21 cellular contexts compared by ENCODE assay signal in the genomic region with DNA sequence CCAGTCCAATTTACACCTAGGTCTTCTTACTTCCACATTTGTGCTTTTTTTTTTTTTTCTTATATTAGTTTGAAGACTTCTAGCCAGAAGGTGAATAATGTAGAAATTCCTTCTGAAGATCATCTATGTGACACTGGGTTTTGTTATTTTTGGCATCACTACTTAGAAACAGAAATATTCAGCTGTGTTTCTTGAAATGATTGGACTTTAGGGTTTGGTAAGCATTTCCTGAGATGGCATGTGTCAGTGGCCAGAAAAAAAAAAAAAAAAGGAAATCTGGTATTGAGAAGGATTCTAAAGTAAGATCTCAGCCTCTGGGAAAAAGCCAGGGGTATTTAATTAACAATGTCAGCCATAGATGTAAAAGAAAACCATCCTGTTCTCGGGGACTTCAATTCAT. TPM values are rescaled to one million over a fixed set of nuclear protein-coding genes. Genes with fewer than 3 reads are reported as not detected.
DNase-seq lines count a peak whose midpoint lies in the region; ATAC-seq, FAIRE-seq and TF ChIP-seq lines count a peak whose summit lies in the region.
"Had no signal": no experiment of that assay in that cellular context is flagged by ENCODE, and none has a peak within 500 bp of the region (broad histone marks: within the 10 kb centered on the region; RNA-seq: fewer than 3 reads in every experiment).

No MANE protein-coding gene starts in this region.

- H3K9me2 ChIP-seq in Karpas-422 (replicated peaks; ENCODE audit: insufficient read depth, low read length): no peaks in the 10 kb centered on the region

- H3K27me3 Mint-ChIP-seq in activated naive CD8-positive, alpha-beta T cell treated with anti-CD3 and anti-CD28 coated beads for 36 hours: no peaks in the 10 kb centered on the region
- H3K27me3 Mint-ChIP-seq in nephron progenitor cell (ENCODE audit: low read depth, poor library complexity): no peaks in the 10 kb centered on the region
- H3K27me3 Mint-ChIP-seq: activated naive CD8-positive, alpha-beta T cell treated with anti-CD3 and anti-CD28 coated beads, Interleukin-2, amount 10 ng/mL, durations not matched to agents 7 days and 5 days; central memory CD8-positive, alpha-beta T cell had no signal

- no peak for ATAC-seq in foreskin keratinocyte

- H3K4me1 ChIP-seq in BLaER1: peaks cover 7% of the 10 kb centered on the region
- H3K4me1 ChIP-seq in foreskin keratinocyte: peaks cover 9% of the 10 kb centered on the region
- H3K4me1 ChIP-seq in Karpas-422 (ENCODE audit: low read length): peaks cover 8% of the 10 kb centered on the region

- TF ChIP-seq CTCF in foreskin keratinocyte (conservative IDR thresholded peaks at IDR 0.05): no peak
- TF ChIP-seq CTCF in nephron progenitor cell (IDR thresholded peaks at IDR 0.05): no peak

- peaks cover 63% of the 10 kb centered on the region for H3K4me1 Mint-ChIP-seq in activated naive CD8-positive, alpha-beta T cell treated with anti-CD3 and anti-CD28 coated beads for 36 hours
- no peaks in the 10 kb centered on the region for H3K4me1 Mint-ChIP-seq in nephron progenitor cell

- H3K27ac Mint-ChIP-seq in activated naive CD8-positive, alpha-beta T cell treated with anti-CD3 and anti-CD28 coated beads for 36 hours: peak overlapping the region; percentile 40
- no peak overlapping the region for H3K27ac Mint-ChIP-seq in nephron progenitor cell
- H3K27ac Mint-ChIP-seq: activated naive CD8-positive, alpha-beta T cell treated with anti-CD3 and anti-CD28 coated beads, Interleukin-2, amount 10 ng/mL, durations not matched to agents 7 days and 5 days had no signal

- H3K4me3 ChIP-seq in BLaER1: no peak overlapping the region
- no peak overlapping the region for H3K4me3 ChIP-seq in Karpas-422 (ENCODE audit: low read length)

- no peaks in the 10 kb centered on the region for H3K9me3 Mint-ChIP-seq in activated naive CD8-positive, alpha-beta T cell treated with anti-CD3 and anti-CD28 coated beads for 36 hours
- no peaks in the 10 kb centered on the region for H3K9me3 Mint-ChIP-seq in nephron progenitor cell
- H3K9me3 Mint-ChIP-seq: activated naive CD8-positive, alpha-beta T cell treated with anti-CD3 and anti-CD28 coated beads, Interleukin-2, amount 10 ng/mL, durations not matched to agents 7 days and 5 days; central memory CD8-positive, alpha-beta T cell had no signal

- no peak overlapping the region for H2AFZ ChIP-seq in Karpas-422 (ENCODE audit: low read length)

- no peaks in the 10 kb centered on the region for H3K27me3 ChIP-seq in BLaER1
- no peaks in the 10 kb centered on the region for H3K27me3 ChIP-seq in foreskin keratinocyte
- no peaks in the 10 kb centered on the region for H3K27me3 ChIP-seq in Karpas-422 (ENCODE audit: low read length)

- peak; percentile 47 for FAIRE-seq in GM19239 (lab: Jason Lieb, UNC)
- FAIRE-seq: endometrium, GM12891, small intestine had no signal

- H3K27ac ChIP-seq in BLaER1: no peak overlapping the region
- H3K27ac ChIP-seq in foreskin keratinocyte: no peak overlapping the region
- H3K27ac ChIP-seq in Karpas-422 (ENCODE audit: low read length): no peak overlapping the region
- H3K27ac ChIP-seq: C4-2B had no signal

- peaks cover 51% of the 10 kb centered on the region for H3K36me3 Mint-ChIP-seq in activated naive CD8-positive, alpha-beta T cell treated with anti-CD3 and anti-CD28 coated beads for 36 hours
- H3K36me3 Mint-ChIP-seq in nephron progenitor cell (ENCODE audit: low read depth): peaks cover 10% of the 10 kb centered on the region

- H3K4me2 ChIP-seq in BLaER1: peak overlapping the region; percentile 18
- H3K4me2 ChIP-seq in Karpas-422 (ENCODE audit: low read depth, low read length, poor library complexity, severe bottlenecking): no peak overlapping the region

- H4K20me1 ChIP-seq in BLaER1: peaks cover 75% of the 10 kb centered on the region
- no peaks in the 10 kb centered on the region for H4K20me1 ChIP-seq in Karpas-422 (ENCODE audit: insufficient read depth, low read depth, low read length)

- H3K9ac ChIP-seq in BLaER1 (no peak overlapping the region), Karpas-422 (ENCODE audit: low read length) (no peak overlapping the region)

- peaks cover 51% of the 10 kb centered on the region for H3K79me2 ChIP-seq in Karpas-422 (ENCODE audit: low read length)

- H3K36me3 ChIP-seq in BLaER1 (peaks cover 62% of the 10 kb centered on the region), Karpas-422 (ENCODE audit: insufficient read depth, low read length) (no peaks in the 10 kb centered on the region)

- DNase-seq in GM19239 (ENCODE audit: insufficient read length, low spot score) (no peak), glomerular visceral epithelial cell (ENCODE audit: extremely low spot score) (peak; percentile 21), foreskin keratinocyte (no peak), Karpas-422 (no peak), nephron progenitor cell (no peak)
- DNase-seq in activated naive CD8-positive, alpha-beta T cell treated with anti-CD3 and anti-CD28 coated beads for 36 hours: no peak
- DNase-seq: activated CD8-positive, alpha-beta memory T cell treated with anti-CD3 and anti-CD28 coated beads for 24 hours; activated naive CD8-positive, alpha-beta T cell treated with anti-CD3 and anti-CD28 coated beads, Interleukin-2, amount 10 ng/mL, durations not matched to agents 7 days and 5 days; glutamatergic neuron; KBM-7; NCI-H1436 treated with DMSO at 0.1 percent for 48 hours; NCI-H226; nucleus accumbens; SHP77 treated with DMSO at 0.1 percent for 48 hours; small intestine; stimulated activated naive CD4-positive, alpha-beta T cell treated with Interleukin-2 at 50 U/mL for 16 hours had no signal

- no peak overlapping the region for H3K4me3 Mint-ChIP-seq in activated naive CD8-positive, alpha-beta T cell treated with anti-CD3 and anti-CD28 coated beads for 36 hours
- no peak overlapping the region for H3K4me3 Mint-ChIP-seq in nephron progenitor cell
- H3K4me3 Mint-ChIP-seq: activated naive CD8-positive, alpha-beta T cell treated with anti-CD3 and anti-CD28 coated beads, Interleukin-2, amount 10 ng/mL, durations not matched to agents 7 days and 5 days; central memory CD8-positive, alpha-beta T cell had no signal

- no peaks in the 10 kb centered on the region for H3K9me3 ChIP-seq in BLaER1
- no peaks in the 10 kb centered on the region for H3K9me3 ChIP-seq in Karpas-422 (ENCODE audit: low read length)

RNA-seq across cellular contexts. Expression of a gene that starts 43.4 kb away (rescaled TPM):
- total RNA-seq in activated naive CD8-positive, alpha-beta T cell treated with anti-CD3 and anti-CD28 coated beads for 36 hours: 10 to 100 TPM; 31.7 to 32.3 TPM
- 23.2 and 27.9 TPM in 2 replicates for total RNA-seq in foreskin keratinocyte
- polyA plus RNA-seq in foreskin keratinocyte: 7.1 and 7.6 TPM in 2 replicates
- 2.4 and 8.3 TPM in 2 replicates for total RNA-seq in Karpas-422 (2014; rRNA removed; shearing (Covaris generic); ENCODE audit: low replicate concordance)
